Comparison of ENCODE assay signal across 20 cellular contexts in genomic region chr11:114025329-114025907, GRCh38. TPM values are rescaled to one million over a fixed set of nuclear protein-coding genes. Genes with fewer than 3 reads are reported as not detected.
DNase-seq lines count a peak whose midpoint lies in the region; ATAC-seq and TF ChIP-seq lines count a peak whose summit lies in the region.
"Had no signal": no experiment of that assay in that cellular context is flagged by ENCODE, and none has a peak within 500 bp of the region (broad histone marks: within the 10 kb centered on the region; RNA-seq: fewer than 3 reads in every experiment).

No MANE protein-coding gene starts in this region.

- H3K4me3 ChIP-seq in body of pancreas, result no peak overlapping the region
- no peak overlapping the region for H3K4me3 ChIP-seq in stomach smooth muscle (ENCODE audit: low read length in 2 of 2)
- H3K4me3 ChIP-seq in testis, result no peak overlapping the region
- H3K4me3 ChIP-seq: A549, GM23338 had no signal

- H3K9me3 Mint-ChIP-seq in T-cell, result no peaks in the 10 kb centered on the region
- H3K9me3 Mint-ChIP-seq: CD4-positive, alpha-beta T cell; GM23338 had no signal

- intact Hi-C loops in body of pancreas (cut with DNase I), result no loop called here
- intact Hi-C loops in left ventricle myocardium superior (cut with micrococcal nuclease), result no loop called here
- intact Hi-C loops in testis (cut with DNase I; ENCODE audit: low total_unique reads), result no loop called here

- H3K27ac Mint-ChIP-seq in T-cell, result no peak overlapping the region
- H3K27ac Mint-ChIP-seq: CD4-positive, alpha-beta T cell; GM23338 had no signal

- DNase-seq in G401 (ENCODE audit: low spot score) (peak; percentile 53), body of pancreas (no peak), left ventricle myocardium superior (no peak), testis (no peak), T-cell (no peak)
- DNase-seq: Caco-2; CD4-positive, alpha-beta T cell; GDM1; HCEC 1CT; NCI-H1092 treated with DMSO at 0.1 percent for 48 hours; NCI-H1694; NCI-H2081 treated with DMSO at 0.1 percent for 48 hours; NCI-H446 treated with DMSO at 0.1 percent for 48 hours; OCI-M1; SHP77 treated with DMSO at 0.1 percent for 48 hours had no signal

- H3K36me3 ChIP-seq in body of pancreas (replicated peaks in 1 of 2; ENCODE audit: insufficient read depth in 1 of 2, low read depth in 2 of 2), result no peaks in the 10 kb centered on the region
- H3K36me3 ChIP-seq in stomach smooth muscle (ENCODE audit: control insufficient read depth in 2 of 2, insufficient read depth in 2 of 2, low read length in 2 of 2), result no peaks in the 10 kb centered on the region
- no peaks in the 10 kb centered on the region for H3K36me3 ChIP-seq in testis (ENCODE audit: low read depth, missing control alignments)

- peaks cover 11% of the 10 kb centered on the region for H3K4me1 ChIP-seq in body of pancreas
- peaks cover 10% of the 10 kb centered on the region for H3K4me1 ChIP-seq in stomach smooth muscle (ENCODE audit: control insufficient read depth, insufficient read depth, low read length)
- H3K4me1 ChIP-seq in testis, result peaks cover 7% of the 10 kb centered on the region
- H3K4me1 ChIP-seq: A549, Caco-2 had no signal

- peaks cover 5 to 7% (median 6%) of the 10 kb centered on the region in 3 donors for H3K4me1 Mint-ChIP-seq in T-cell

- no peak overlapping the region for H3K9ac ChIP-seq in stomach smooth muscle (ENCODE audit: low read length in 2 of 2)

- whole genome bisulfite sequencing in body of pancreas, 2 donors, result 39 to 45% methylated on average over 3 of the region's 3 CpGs
- whole genome bisulfite sequencing in testis, 2 donors, result 59 to 69% methylated on average over 3 of the region's 3 CpGs

- peaks cover 8 to 14% of the 10 kb centered on the region in 2 donors for H3K27me3 Mint-ChIP-seq in T-cell

- CTCF ChIA-PET in T-cell (lab: Charles Lee), result interaction anchor here in 1 of 2 donors (1.0 to 1.1 kb wide), 2 partner anchors 236 to 238 kb away, joined by 3 to 4 read pairs; no protein-coding TSS in a partner anchor

- H3K9me3 ChIP-seq in body of pancreas (no peaks in the 10 kb centered on the region), stomach smooth muscle (ENCODE audit: control insufficient read depth in 2 of 2, low read length in 2 of 2) (no peaks in the 10 kb centered on the region), testis (no peaks in the 10 kb centered on the region)
- H3K9me3 ChIP-seq: A549, Caco-2 had no signal

- POLR2A ChIA-PET in T-cell (lab: Charles Lee), result interaction anchor here in 1 of 2 donors (0.5 kb wide), 1 partner anchor 233 kb away, joined by 3 read pairs; no protein-coding TSS in a partner anchor

- H3K4me3 Mint-ChIP-seq in T-cell, result no peak overlapping the region
- H3K4me3 Mint-ChIP-seq: CD4-positive, alpha-beta T cell; GM23338 had no signal

- H3K27ac ChIP-seq in body of pancreas (no peak overlapping the region), stomach smooth muscle (ENCODE audit: low read length) (peak overlapping the region; percentile 13), testis (no peak overlapping the region)
- H3K27ac ChIP-seq: A549 had no signal

- no peaks in the 10 kb centered on the region for H3K27me3 ChIP-seq in body of pancreas
- H3K27me3 ChIP-seq in stomach smooth muscle (ENCODE audit: control insufficient read depth in 1 of 2, insufficient read depth in 2 of 2, low read length in 2 of 2), result peaks cover 0 to 2% of the 10 kb centered on the region in 2 donors
- no peaks in the 10 kb centered on the region for H3K27me3 ChIP-seq in testis

- no peaks in the 10 kb centered on the region for H3K36me3 Mint-ChIP-seq in T-cell

- TF ChIP-seq POLR2A in body of pancreas (IDR thresholded peaks at IDR 0.05) (no peak), testis (IDR thresholded peaks at IDR 0.05) (no peak)

- in situ Hi-C loops in G401 (cut with HindIII; ENCODE audit: low sequenced_read_pairs), result no loop called here

- ATAC-seq in body of pancreas (peak; percentile 58), left ventricle myocardium superior (peak; percentile 24), GM19463 (IDR thresholded peaks at IDR 0.05; ENCODE audit: unreplicated experiment) (no peak), T-cell (replicated peaks in 1 of 4) (no peak)
- ATAC-seq: A549 had no signal

- no peak for TF ChIP-seq CTCF in body of pancreas (IDR thresholded peaks at IDR 0.05)
- TF ChIP-seq CTCF in testis (IDR thresholded peaks at IDR 0.05), result no peak

RNA-seq across cellular contexts. Expression of gene ZBTB16, which starts 34.1 kb away (rescaled TPM):
- total RNA-seq in G401 (2014; rRNA removed; shearing (Covaris generic)), result not detected in 2 replicates
- total RNA-seq in body of pancreas (100 to 1,000 TPM in 1 of 2 donors, 10 to 100 TPM in 1; 96.5 to 150 TPM), left ventricle myocardium superior (67.3 TPM), testis (10 to 100 TPM; 51.5 to 88.5 TPM), T-cell (10 to 100 TPM in 3 of 5 donors, 1 to 10 TPM in 2; 8.3 to 20.5 (median 12.4) TPM)
- polyA plus RNA-seq in testis (ENCODE audit: insufficient read depth, low read depth, low replicate concordance), result 11.4 TPM
- polyA plus RNA-seq: A549, BJ had no signal

RNA-seq across cellular contexts. Expression of gene HTR3A, which starts 50.5 kb away (rescaled TPM):
- not detected in 2 replicates for total RNA-seq in G401 (2014; rRNA removed; shearing (Covaris generic))
- total RNA-seq in body of pancreas (1 to 10 TPM in 1 of 2 donors, under 1 TPM in 1; 0.33 to 1.0 TPM), left ventricle myocardium superior (not detected), testis (under 1 TPM; 0.39 to 0.81 TPM), T-cell (under 1 TPM in 1 of 5 donors, not detected in 4; 0.13 TPM)
- polyA plus RNA-seq in testis (ENCODE audit: insufficient read depth, low read depth, low replicate concordance), result 0.29 TPM
- total RNA-seq: Caco-2; CD4-positive, alpha-beta T cell had no signal
- polyA plus RNA-seq: A549, BJ had no signal

Comparison
In these comparisons a context has a peak if more than half of its experiments do, and no peak if none do; other contexts are left out.
1. ATAC-seq: peak in body of pancreas (single experiment) and left ventricle myocardium superior (single experiment); none in GM19463 (single experiment) and T-cell (0 of 4).